Comparison of ENCODE assay signal across 8 cellular contexts in genomic region chr10:62043493-62043938, GRCh38.
DNase-seq lines count a peak whose midpoint lies in the region; ATAC-seq and TF ChIP-seq lines count a peak whose summit lies in the region.

No MANE protein-coding gene starts in this region.

- peaks cover 3% of the 10 kb centered on the region for H3K36me3 Mint-ChIP-seq in CD4-positive, CD25-positive, alpha-beta regulatory T cell
- H3K36me3 Mint-ChIP-seq in nephron progenitor cell (ENCODE audit: low read depth) = peaks cover 5% of the 10 kb centered on the region

- TF ChIP-seq CTCF in cardiac fibroblast (IDR thresholded peaks at IDR 0.05; ENCODE audit: low read depth, low read length) = no peak
- no peak for TF ChIP-seq CTCF in nephron progenitor cell (IDR thresholded peaks at IDR 0.05)
- TF ChIP-seq CTCF in gastrocnemius medialis (IDR thresholded peaks at IDR 0.05 in 4 of 5, conservative IDR thresholded peaks at IDR 0.05 in 1 of 5) = no peak
- TF ChIP-seq CTCF in body of pancreas (IDR thresholded peaks at IDR 0.05) = no peak

- WGBS in body of pancreas, 2 donors = 57 to 73% methylated on average over 2 of the region's 2 CpGs

- H3K27me3 ChIP-seq in CD4-positive, CD25-positive, alpha-beta regulatory T cell (ENCODE audit: control insufficient read depth, insufficient read depth, low read length) = no peaks in the 10 kb centered on the region
- H3K27me3 ChIP-seq in gastrocnemius medialis = no peaks in the 10 kb centered on the region
- no peaks in the 10 kb centered on the region for H3K27me3 ChIP-seq in body of pancreas

- peak overlapping the region; percentile 74 for H3K4me3 ChIP-seq in CD4-positive, CD25-positive, alpha-beta regulatory T cell (ENCODE audit: low read depth, low read length)
- H3K4me3 ChIP-seq in cardiac fibroblast (replicated peaks in 1 of 2; ENCODE audit: low read depth in 2 of 2, low read length in 2 of 2) (no peak overlapping the region), gastrocnemius medialis (no peak overlapping the region), body of pancreas (no peak overlapping the region)

- no peaks in the 10 kb centered on the region for H3K9me3 ChIP-seq in CD4-positive, CD25-positive, alpha-beta regulatory T cell (ENCODE audit: control insufficient read depth in 2 of 2, low read length in 2 of 2)
- H3K9me3 ChIP-seq in gastrocnemius medialis (no peaks in the 10 kb centered on the region), body of pancreas (no peaks in the 10 kb centered on the region)

- in situ Hi-C loops in gastrocnemius medialis (cut with MboI; ENCODE audit: low sequenced_read_pairs in 4 of 4) = loop anchor here in 3 of 4 donors (5.0 to 25.0 kb wide), 4 partner anchors 141 to 1069 kb away; partner anchors contain the start of gene ARID5B (in 1 of the 3)

- intact Hi-C loops in gastrocnemius medialis (cut with DNase I; ENCODE audit: low total_unique reads) = loop anchor here (10.0 kb wide), 1 partner anchor 1071 kb away; no protein-coding TSS in a partner anchor
- intact Hi-C loops in body of pancreas (cut with DNase I) = no loop called here

- H3K4me1 ChIP-seq in CD4-positive, CD25-positive, alpha-beta regulatory T cell (ENCODE audit: control insufficient read depth, insufficient read depth, low read length, poor library complexity, severe bottlenecking) = peaks cover 97% of the 10 kb centered on the region
- H3K4me1 ChIP-seq in gastrocnemius medialis (peaks cover 42 to 54% of the 10 kb centered on the region in 2 donors), body of pancreas (peaks cover 7% of the 10 kb centered on the region)

- ATAC-seq in CD4-positive, CD25-positive, alpha-beta regulatory T cell (ENCODE audit: low read depth in 2 of 2) = peak; percentile 8 to 19
- ATAC-seq in gastrocnemius medialis = no peak
- no peak for ATAC-seq in body of pancreas

- TF ChIP-seq POLR2A in gastrocnemius medialis (IDR thresholded peaks at IDR 0.05) (no peak), body of pancreas (IDR thresholded peaks at IDR 0.05) (no peak)

- H3K9me3 Mint-ChIP-seq in CD4-positive, CD25-positive, alpha-beta regulatory T cell = peaks cover 0 to 1% (median 0%) of the 10 kb centered on the region in 7 donors
- no peaks in the 10 kb centered on the region for H3K9me3 Mint-ChIP-seq in nephron progenitor cell

- DNase-seq in CD4-positive, CD25-positive, alpha-beta regulatory T cell = peak in 1 of 3 donors; percentile 91
- DNase-seq in NCI-H1048 (lab: John Stamatoyannopoulos, UW) = peak; percentile 67
- DNase-seq in cardiac fibroblast (ENCODE audit: low read depth in 2 of 2) = peak; percentile 50 to 68
- no peak for DNase-seq in nephron progenitor cell
- DNase-seq in gastrocnemius medialis = no peak
- DNase-seq in NCI-H2081 (lab: John Stamatoyannopoulos, UW) = no peak
- DNase-seq in DMS153 treated with DMSO at 0.1 percent for 48 hours (lab: John Stamatoyannopoulos, UW; ENCODE audit: unreplicated experiment) = no peak
- DNase-seq in body of pancreas = no peak

- H3K27me3 Mint-ChIP-seq in CD4-positive, CD25-positive, alpha-beta regulatory T cell = no peaks in the 10 kb centered on the region
- peaks cover 3% of the 10 kb centered on the region for H3K27me3 Mint-ChIP-seq in nephron progenitor cell (ENCODE audit: low read depth, poor library complexity)

- peak overlapping the region; percentile 71 to 93 (median 84) for H3K4me3 Mint-ChIP-seq in CD4-positive, CD25-positive, alpha-beta regulatory T cell
- H3K4me3 Mint-ChIP-seq in nephron progenitor cell = no peak overlapping the region

- peak overlapping the region; percentile 91 to 95 (median 95) for H3K27ac Mint-ChIP-seq in CD4-positive, CD25-positive, alpha-beta regulatory T cell
- peak overlapping the region; percentile 5 for H3K27ac Mint-ChIP-seq in nephron progenitor cell

- peak overlapping the region; percentile 95 for H3K27ac ChIP-seq in CD4-positive, CD25-positive, alpha-beta regulatory T cell (ENCODE audit: insufficient read depth, low read length, poor library complexity, severe bottlenecking)
- H3K27ac ChIP-seq in gastrocnemius medialis (peak overlapping the region in 1 of 4 donors; percentile 14), body of pancreas (no peak overlapping the region)

- no peaks in the 10 kb centered on the region for H3K36me3 ChIP-seq in CD4-positive, CD25-positive, alpha-beta regulatory T cell (ENCODE audit: control insufficient read depth, insufficient read depth, low read length)
- H3K36me3 ChIP-seq in gastrocnemius medialis (no peaks in the 10 kb centered on the region), body of pancreas (replicated peaks in 1 of 2; ENCODE audit: insufficient read depth in 1 of 2, low read depth in 2 of 2) (no peaks in the 10 kb centered on the region)

- peaks cover 58 to 97% (median 86%) of the 10 kb centered on the region in 4 donors for H3K4me1 Mint-ChIP-seq in CD4-positive, CD25-positive, alpha-beta regulatory T cell
- H3K4me1 Mint-ChIP-seq in nephron progenitor cell = peaks cover 89% of the 10 kb centered on the region

Comparison
In these comparisons a context has a peak if more than half of its experiments do, and no peak if none do; other contexts are left out.
1. ATAC-seq: peak in CD4-positive, CD25-positive, alpha-beta regulatory T cell (2 of 2); none in gastrocnemius medialis (0 of 2) and body of pancreas (single experiment).
2. DNase-seq: peak in NCI-H1048 (single experiment) and cardiac fibroblast (2 of 2); none in nephron progenitor cell (single experiment), gastrocnemius medialis (0 of 2), NCI-H2081 (0 of 2), DMS153 treated with DMSO at 0.1 percent for 48 hours (single experiment) and body of pancreas (0 of 4).